ENCODE assay signal across 1 cellular context in genomic region chr22:37538590-37539357, GRCh38.
TF ChIP-seq lines count a peak whose summit lies in the region.

No MANE protein-coding gene starts in this region.

TF ChIP-seq in GM12878, 131 proteins besides CTCF, POLR2A, EP300 and RAD21 (continued from another document and continues in another):
- no peak for TF ChIP-seq SUZ12 (IDR thresholded peaks at IDR 0.05; ENCODE audit: unreplicated experiment)
- TF ChIP-seq E2F8 (IDR thresholded peaks at IDR 0.05; ENCODE audit: low read depth, partially characterized antibody) = no peak
- TF ChIP-seq RELA (IDR thresholded peaks at IDR 0.05; ENCODE audit: borderline replicate concordance, partially characterized antibody) = peak; percentile 62
- no peak for TF ChIP-seq RBBP5 (conservative IDR thresholded peaks at IDR 0.05)
- no peak for TF ChIP-seq POLR2AphosphoS5 (IDR thresholded peaks at IDR 0.05; ENCODE audit: low read length)
- no peak for TF ChIP-seq EED (IDR thresholded peaks at IDR 0.05; ENCODE audit: low read depth)
- TF ChIP-seq YY1 (IDR thresholded peaks at IDR 0.05; ENCODE audit: low read depth, low read length) = peak; percentile 79
- TF ChIP-seq ZBTB11 (CRISPR knock-in tag; IDR thresholded peaks at IDR 0.05) = no peak
- TF ChIP-seq SIX5 (IDR thresholded peaks at IDR 0.05; ENCODE audit: low read depth, low read length, severe bottlenecking) = no peak
- no peak for TF ChIP-seq WRNIP1 (IDR thresholded peaks at IDR 0.05; ENCODE audit: borderline replicate concordance, low read depth, low read length)
- no peak for TF ChIP-seq TCF3 (IDR thresholded peaks at IDR 0.05; ENCODE audit: borderline replicate concordance, insufficient read depth, low read depth, low read length)
- no peak for TF ChIP-seq CEBPB (IDR thresholded peaks at IDR 0.05; ENCODE audit: borderline replicate concordance in 1 of 2, low read depth in 2 of 2, low read length in 2 of 2)
- no peak for TF ChIP-seq TCF7 (IDR thresholded peaks at IDR 0.05; ENCODE audit: borderline replicate concordance)
- TF ChIP-seq MYB (IDR thresholded peaks at IDR 0.05; ENCODE audit: borderline replicate concordance, low read depth, low read length) = no peak
- no peak for TF ChIP-seq HCFC1 (IDR thresholded peaks at IDR 0.05; ENCODE audit: low read length)
- TF ChIP-seq RFX5 (IDR thresholded peaks at IDR 0.05; ENCODE audit: low read depth, low read length) = no peak
- TF ChIP-seq IRF4 (IDR thresholded peaks at IDR 0.05; ENCODE audit: low read depth, low read length) = no peak
- TF ChIP-seq SUPT20H (IDR thresholded peaks at IDR 0.05; ENCODE audit: borderline replicate concordance, control insufficient read depth, low read depth, low read length) = no peak
- no peak for TF ChIP-seq SREBF1 (IDR thresholded peaks at IDR 0.05; ENCODE audit: low read length)
- no peak for TF ChIP-seq E4F1 (IDR thresholded peaks at IDR 0.05; ENCODE audit: borderline replicate concordance, partially characterized antibody)
- peak; percentile 69; the same call in 1 of the 2 replicates for TF ChIP-seq CHD2 (IDR thresholded peaks at IDR 0.05; ENCODE audit: borderline replicate concordance, low read depth, low read length)
- no peak for TF ChIP-seq PML (IDR thresholded peaks at IDR 0.05; ENCODE audit: low read length)
- TF ChIP-seq BMI1 (IDR thresholded peaks at IDR 0.05; ENCODE audit: borderline replicate concordance) = no peak
- TF ChIP-seq ZNF592 (IDR thresholded peaks at IDR 0.05) = peak; percentile 78
- no peak for TF ChIP-seq NFIC (IDR thresholded peaks at IDR 0.05; ENCODE audit: low read depth, low read length)
- TF ChIP-seq ZSCAN29 (IDR thresholded peaks at IDR 0.05) = 0 out of 2 replicates have a peak, but pooled peaks have one; percentile 19
- TF ChIP-seq CEBPZ (IDR thresholded peaks at IDR 0.05; ENCODE audit: low read depth, low read length) = no peak
- TF ChIP-seq TARDBP (IDR thresholded peaks at IDR 0.05; ENCODE audit: borderline replicate concordance) = no peak
- TF ChIP-seq BCLAF1 (IDR thresholded peaks at IDR 0.05) = no peak
- peak; percentile 56; the same call in 1 of the 2 replicates for TF ChIP-seq RB1 (IDR thresholded peaks at IDR 0.05; ENCODE audit: borderline replicate concordance)
- peak; percentile 99 for TF ChIP-seq SMC3 (IDR thresholded peaks at IDR 0.05; ENCODE audit: borderline replicate concordance, low read length)
- no peak for TF ChIP-seq MTA3 (IDR thresholded peaks at IDR 0.05; ENCODE audit: borderline replicate concordance, low read length)
